Comparison of ENCODE assay signal across 8 cellular contexts in genomic region chr1:64505944-64506658, GRCh38. TPM values are rescaled to one million over a fixed set of nuclear protein-coding genes. Genes with fewer than 3 reads are reported as not detected.
A peak's percentile ranks its signal among the peaks of the same experiment; 100 is the strongest.
DNase-seq lines count a peak whose midpoint lies in the region; ATAC-seq, FAIRE-seq and TF ChIP-seq lines count a peak whose summit lies in the region.

No MANE protein-coding gene starts in this region.

- H3K4me1 Mint-ChIP-seq in astrocyte (ENCODE audit: low read depth, unreplicated experiment) = peaks cover 38% of the 10 kb centered on the region
- peaks cover 7% of the 10 kb centered on the region for H3K4me1 Mint-ChIP-seq in stimulated activated effector memory CD8-positive, alpha-beta T cell treated with anti-CD3 and anti-CD28 coated beads, Interleukin-12 subunit alpha, Interleukin-12 subunit beta, amount 100 ng/mL, for 72 hours

- H3K27ac Mint-ChIP-seq in astrocyte (ENCODE audit: unreplicated experiment) = peak overlapping the region; percentile 54
- H3K27ac Mint-ChIP-seq in stimulated activated effector memory CD8-positive, alpha-beta T cell treated with anti-CD3 and anti-CD28 coated beads, Interleukin-12 subunit alpha, Interleukin-12 subunit beta, amount 100 ng/mL, for 72 hours = no peak overlapping the region

- no peak for TF ChIP-seq CTCF in GM06990 (IDR thresholded peaks at IDR 0.05; ENCODE audit: insufficient read depth, low read length, poor library complexity, severe bottlenecking)
- no peak for TF ChIP-seq CTCF in astrocyte (IDR thresholded peaks at IDR 0.05; ENCODE audit: insufficient read depth, low read depth, low read length)

- H3K4me3 ChIP-seq in GM06990 (replicated peaks; ENCODE audit: low read depth, low read length) (no peak overlapping the region), astrocyte (ENCODE audit: insufficient read depth, low read depth, low read length) (no peak overlapping the region)

- H3K9ac ChIP-seq in astrocyte (ENCODE audit: low read length) = peak overlapping the region; percentile 47

- H3K27ac ChIP-seq in astrocyte (ENCODE audit: low read depth, low read length) = no peak overlapping the region

- H3K27me3 ChIP-seq in GM06990 (replicated peaks; ENCODE audit: control insufficient read depth, insufficient read depth, low read length) = no peaks in the 10 kb centered on the region; the same call in 1 of the 2 replicates
- H3K27me3 ChIP-seq in astrocyte (ENCODE audit: insufficient read depth, low read length) = no peaks in the 10 kb centered on the region

- FAIRE-seq in astrocyte (lab: Jason Lieb, UNC) = no peak

- no peaks in the 10 kb centered on the region for H3K36me3 Mint-ChIP-seq in astrocyte (ENCODE audit: low read depth, unreplicated experiment)
- H3K36me3 Mint-ChIP-seq in stimulated activated effector memory CD8-positive, alpha-beta T cell treated with anti-CD3 and anti-CD28 coated beads, Interleukin-12 subunit alpha, Interleukin-12 subunit beta, amount 100 ng/mL, for 72 hours = no peaks in the 10 kb centered on the region

- H3K4me2 ChIP-seq in astrocyte (ENCODE audit: low read length) = peak overlapping the region; percentile 81

- peak; percentile 1 for DNase-seq in GM06990 (ENCODE audit: extremely low read depth, insufficient read length)
- peak; percentile 85 to 90 for DNase-seq in NCI-H526 (lab: John Stamatoyannopoulos, UW)
- no peak for DNase-seq in astrocyte (ENCODE audit: low read depth)
- peak; percentile 49 for DNase-seq in iris pigment epithelial cell (ENCODE audit: low read depth)
- no peak for DNase-seq in stimulated activated effector memory CD8-positive, alpha-beta T cell treated with anti-CD3 and anti-CD28 coated beads, Interleukin-12 subunit alpha, Interleukin-12 subunit beta, amount 100 ng/mL, for 72 hours (ENCODE audit: low spot score in 2 of 2)
- no peak for DNase-seq in GF-D8 (lab: John Stamatoyannopoulos, UW)
- DNase-seq in T1000 (lab: John Stamatoyannopoulos, UW) = no peak
- DNase-seq in GM03348 (ENCODE audit: low spot score) = no peak

- H3K9me3 ChIP-seq in astrocyte (ENCODE audit: insufficient read depth, low read depth, low read length) = no peaks in the 10 kb centered on the region

- H3K36me3 ChIP-seq in GM06990 (ENCODE audit: control insufficient read depth, insufficient read depth, low read length) = no peaks in the 10 kb centered on the region
- no peaks in the 10 kb centered on the region for H3K36me3 ChIP-seq in astrocyte (ENCODE audit: insufficient read depth, low read length)

- ATAC-seq in stimulated activated effector memory CD8-positive, alpha-beta T cell treated with anti-CD3 and anti-CD28 coated beads, Interleukin-12 subunit alpha, Interleukin-12 subunit beta, amount 100 ng/mL, for 72 hours = no peak

- H4K20me1 ChIP-seq in astrocyte (ENCODE audit: insufficient read depth, low read length) = no peaks in the 10 kb centered on the region

- peak overlapping the region; percentile 78 for H3K4me3 Mint-ChIP-seq in astrocyte (ENCODE audit: unreplicated experiment)
- H3K4me3 Mint-ChIP-seq in stimulated activated effector memory CD8-positive, alpha-beta T cell treated with anti-CD3 and anti-CD28 coated beads, Interleukin-12 subunit alpha, Interleukin-12 subunit beta, amount 100 ng/mL, for 72 hours = peak overlapping the region; percentile 79

- peaks cover 2% of the 10 kb centered on the region for H3K9me3 Mint-ChIP-seq in astrocyte (ENCODE audit: unreplicated experiment)
- H3K9me3 Mint-ChIP-seq in stimulated activated effector memory CD8-positive, alpha-beta T cell treated with anti-CD3 and anti-CD28 coated beads, Interleukin-12 subunit alpha, Interleukin-12 subunit beta, amount 100 ng/mL, for 72 hours = no peaks in the 10 kb centered on the region

- H3K79me2 ChIP-seq in astrocyte (ENCODE audit: insufficient read depth, low read length) = peaks cover 7% of the 10 kb centered on the region

- H2AFZ ChIP-seq in astrocyte (ENCODE audit: low read depth, low read length) = peak overlapping the region; percentile 65

- H3K4me1 ChIP-seq in astrocyte (ENCODE audit: insufficient read depth, low read length) = peaks cover 4% of the 10 kb centered on the region

- H3K27me3 Mint-ChIP-seq in astrocyte (ENCODE audit: low read depth, unreplicated experiment) = no peaks in the 10 kb centered on the region

RNA-seq across cellular contexts. Expression of gene CACHD1, which starts 36.2 kb away (rescaled TPM):
- total RNA-seq in astrocyte = 21.2 and 28.3 TPM in 2 replicates

Comparison
In these comparisons a context has a peak if more than half of its experiments do, and no peak if none do; other contexts are left out.
1. DNase-seq: peak in GM06990 (single experiment), NCI-H526 (2 of 2) and iris pigment epithelial cell (single experiment); none in astrocyte (single experiment), stimulated activated effector memory CD8-positive, alpha-beta T cell treated with anti-CD3 and anti-CD28 coated beads, Interleukin-12 subunit alpha, Interleukin-12 subunit beta, amount 100 ng/mL, for 72 hours (0 of 2), GF-D8 (single experiment), T1000 (single experiment) and GM03348 (single experiment).